1 cellular context compared by ENCODE assay signal in the genomic region with DNA sequence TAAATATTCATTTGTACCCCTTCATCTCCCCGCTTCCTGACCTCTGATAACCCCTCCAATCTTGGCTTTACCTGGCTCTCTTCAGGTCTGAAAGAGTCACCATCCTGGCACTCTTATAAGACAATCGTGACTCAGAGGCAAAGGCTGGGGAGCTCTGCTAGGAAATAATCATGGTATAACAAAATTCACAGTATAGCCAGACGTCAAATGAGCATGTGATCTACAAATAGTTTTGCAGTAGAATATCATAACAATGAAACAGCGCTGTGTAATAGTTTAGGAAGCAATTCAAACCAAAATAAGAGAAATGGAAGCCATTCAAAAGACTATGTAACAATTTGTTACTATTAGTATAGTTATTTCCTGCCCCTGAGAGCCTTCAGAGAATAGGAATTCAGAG.
TF ChIP-seq lines count a peak whose summit lies in the region.

No MANE protein-coding gene starts in this region.

TF ChIP-seq in IMR-90, 13 proteins besides CTCF, POLR2A, EP300 and RAD21:
- no peak for TF ChIP-seq RFX5 (IDR thresholded peaks at IDR 0.05; ENCODE audit: low read depth, low read length)
- no peak for TF ChIP-seq NFE2L2 (IDR thresholded peaks at IDR 0.05; ENCODE audit: low read depth, low read length)
- TF ChIP-seq MAFK (IDR thresholded peaks at IDR 0.05; ENCODE audit: low read depth, low read length): no peak
- peak; percentile 25; the same call in 1 of the 2 replicates for TF ChIP-seq CEBPB (IDR thresholded peaks at IDR 0.05; ENCODE audit: low read depth, low read length)
- TF ChIP-seq, protein P1, sequence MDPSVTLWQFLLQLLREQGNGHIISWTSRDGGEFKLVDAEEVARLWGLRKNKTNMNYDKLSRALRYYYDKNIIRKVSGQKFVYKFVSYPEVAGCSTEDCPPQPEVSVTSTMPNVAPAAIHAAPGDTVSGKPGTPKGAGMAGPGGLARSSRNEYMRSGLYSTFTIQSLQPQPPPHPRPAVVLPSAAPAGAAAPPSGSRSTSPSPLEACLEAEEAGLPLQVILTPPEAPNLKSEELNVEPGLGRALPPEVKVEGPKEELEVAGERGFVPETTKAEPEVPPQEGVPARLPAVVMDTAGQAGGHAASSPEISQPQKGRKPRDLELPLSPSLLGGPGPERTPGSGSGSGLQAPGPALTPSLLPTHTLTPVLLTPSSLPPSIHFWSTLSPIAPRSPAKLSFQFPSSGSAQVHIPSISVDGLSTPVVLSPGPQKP (IDR thresholded peaks at IDR 0.05; ENCODE audit: borderline replicate concordance, low read depth, low read length): no peak
- no peak for TF ChIP-seq BHLHE40 (IDR thresholded peaks at IDR 0.05; ENCODE audit: low read depth, low read length)
- TF ChIP-seq MXI1 (IDR thresholded peaks at IDR 0.05; ENCODE audit: borderline replicate concordance, low read depth, low read length): no peak
- no peak for TF ChIP-seq RCOR1 (IDR thresholded peaks at IDR 0.05; ENCODE audit: insufficient replicate concordance, low read length)
- TF ChIP-seq SMC3 (IDR thresholded peaks at IDR 0.05; ENCODE audit: low read depth, low read length): no peak
- TF ChIP-seq FOS (IDR thresholded peaks at IDR 0.05; ENCODE audit: low read depth, low read length): 0 out of 2 replicates have a peak, but pooled peaks have one; percentile 5
- no peak for TF ChIP-seq CHD1 (IDR thresholded peaks at IDR 0.05; ENCODE audit: low read depth, low read length)
- TF ChIP-seq, protein P2, sequence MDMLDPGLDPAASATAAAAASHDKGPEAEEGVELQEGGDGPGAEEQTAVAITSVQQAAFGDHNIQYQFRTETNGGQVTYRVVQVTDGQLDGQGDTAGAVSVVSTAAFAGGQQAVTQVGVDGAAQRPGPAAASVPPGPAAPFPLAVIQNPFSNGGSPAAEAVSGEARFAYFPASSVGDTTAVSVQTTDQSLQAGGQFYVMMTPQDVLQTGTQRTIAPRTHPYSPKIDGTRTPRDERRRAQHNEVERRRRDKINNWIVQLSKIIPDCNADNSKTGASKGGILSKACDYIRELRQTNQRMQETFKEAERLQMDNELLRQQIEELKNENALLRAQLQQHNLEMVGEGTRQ (IDR thresholded peaks at IDR 0.05; ENCODE audit: low read depth, low read length): peak; percentile 78
- no peak for TF ChIP-seq MAZ (IDR thresholded peaks at IDR 0.05; ENCODE audit: borderline replicate concordance, low read depth, low read length)
TF ChIP-seq in IMR-90: peak in this region for 3.
